Comparison of ENCODE assay signal across 8 cellular contexts in the genomic region with DNA sequence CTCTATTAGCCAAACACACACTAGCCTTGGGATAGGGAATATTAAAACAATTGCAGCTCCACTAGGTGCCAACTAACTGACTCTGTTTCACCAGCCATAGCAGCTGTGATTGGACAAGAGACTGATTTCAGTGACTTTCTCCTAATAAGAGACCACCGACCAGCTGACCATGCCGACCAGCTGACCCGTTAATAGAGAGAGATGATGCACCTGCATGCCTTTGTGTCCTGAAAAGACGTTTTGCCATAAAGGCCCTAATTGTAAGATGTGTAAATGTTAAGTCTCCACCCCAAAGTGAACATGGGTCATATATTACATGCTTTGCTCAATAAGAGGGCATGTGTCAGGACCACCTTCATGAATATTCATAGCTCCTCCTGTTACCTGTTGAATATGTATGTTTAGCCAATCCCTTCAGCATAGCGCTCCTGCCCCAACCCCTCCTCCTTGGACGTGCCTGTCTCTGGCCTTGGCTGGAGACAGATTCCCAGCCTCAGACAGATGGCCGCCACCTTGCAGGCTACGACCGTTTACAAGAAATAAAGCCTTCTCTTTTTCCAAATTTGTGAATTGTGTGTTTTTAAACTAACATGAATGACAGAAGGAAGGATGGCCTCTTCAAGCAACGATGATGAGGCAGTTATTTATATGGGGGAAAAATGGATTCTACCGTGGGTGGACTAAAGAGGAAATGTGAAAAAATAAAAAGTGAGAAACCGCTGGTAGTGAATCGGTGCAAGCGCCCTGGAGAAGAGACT.
A peak's percentile ranks its signal among the peaks of the same experiment; 100 is the strongest.
DNase-seq lines count a peak whose midpoint lies in the region; ATAC-seq and TF ChIP-seq lines count a peak whose summit lies in the region.

No MANE protein-coding gene starts in this region.

- H3K27ac ChIP-seq in VCaP = peak overlapping the region; percentile 98

- no peak for ATAC-seq in GM19455 (IDR thresholded peaks at IDR 0.05; ENCODE audit: unreplicated experiment)

- peak overlapping the region; percentile 83 to 90 for H3K4me3 ChIP-seq in foreskin fibroblast (ENCODE audit: low read depth in 1 of 2, low read length in 2 of 2)

- no peak for TF ChIP-seq CTCF in VCaP (conservative IDR thresholded peaks at IDR 0.05)
- no peak for TF ChIP-seq CTCF in foreskin fibroblast (IDR thresholded peaks at IDR 0.05; ENCODE audit: low read depth, low read length)

- DNase-seq in activated T-cell treated with anti-CD3 and anti-CD28 coated beads, Interleukin-2, amount 50 U/mL, for 1 hour = peak; percentile 21
- no peak for DNase-seq in activated T-cell treated with anti-CD3 and anti-CD28 coated beads for 4 hours
- no peak for DNase-seq in foreskin fibroblast
- peak; percentile 51 for DNase-seq in pons (ENCODE audit: low spot score)
- DNase-seq in SIG-M5 (lab: John Stamatoyannopoulos, UW) = no peak
- DNase-seq in foreskin melanocyte = no peak

Comparison
In these comparisons a context has a peak if more than half of its experiments do, and no peak if none do; other contexts are left out.
1. DNase-seq: peak in activated T-cell treated with anti-CD3 and anti-CD28 coated beads, Interleukin-2, amount 50 U/mL, for 1 hour (single experiment) and pons (single experiment); none in activated T-cell treated with anti-CD3 and anti-CD28 coated beads for 4 hours (single experiment), foreskin fibroblast (0 of 2), SIG-M5 (single experiment) and foreskin melanocyte (single experiment).